Comparison of ENCODE assay signal across 7 cellular contexts in genomic region chr11:124762624-124763155, GRCh38. TPM values are rescaled to one million over a fixed set of nuclear protein-coding genes. Genes with fewer than 3 reads are reported as not detected.
DNase-seq lines count a peak whose midpoint lies in the region; ATAC-seq and TF ChIP-seq lines count a peak whose summit lies in the region.
"Had no signal": no experiment of that assay in that cellular context is flagged by ENCODE, and none has a peak within 500 bp of the region (broad histone marks: within the 10 kb centered on the region; RNA-seq: fewer than 3 reads in every experiment).

No MANE protein-coding gene starts in this region.

- DNase-seq in AG09309 (ENCODE audit: low read depth) (no peak), SJSA1 (ENCODE audit: low read depth in 1 of 2, low spot score in 2 of 2) (no peak), NCI-H510A treated with DMSO at 0.1 percent for 48 hours (lab: John Stamatoyannopoulos, UW) (no peak), NCI-H2081 treated with DMSO at 0.1 percent for 48 hours (lab: John Stamatoyannopoulos, UW) (no peak)

- H3K36me3 ChIP-seq in SJSA1, result 0 out of 2 replicates have a peak, but pooled peaks cover 3% of the 10 kb centered on the region

- no peak overlapping the region for H3K27ac ChIP-seq in SJSA1

- H3K4me1 ChIP-seq in SJSA1 (replicated peaks), result peaks cover 23% of the 10 kb centered on the region

- peak overlapping the region; percentile 47 for H3K4me3 ChIP-seq in AG09309 (ENCODE audit: control insufficient read depth, low read depth, low read length)
- peak overlapping the region; percentile 37 for H3K4me3 ChIP-seq in SJSA1
- peak overlapping the region; percentile 65 for H3K4me3 ChIP-seq in iPS-18c (ENCODE audit: insufficient read depth, low read depth, low read length)

- no peaks in the 10 kb centered on the region for H3K27me3 ChIP-seq in SJSA1 (replicated peaks)

- ATAC-seq in GM21576 (IDR thresholded peaks at IDR 0.05; ENCODE audit: unreplicated experiment), result peak; percentile 13

- H3K9me3 ChIP-seq in SJSA1 (replicated peaks) (no peaks in the 10 kb centered on the region), iPS-18c (ENCODE audit: control insufficient read depth, insufficient read depth, low read length) (no peaks in the 10 kb centered on the region)

- no peak for TF ChIP-seq CTCF in AG09309 (IDR thresholded peaks at IDR 0.05; ENCODE audit: control insufficient read depth, insufficient read depth, low read depth, low read length, missing control alignments)

RNA-seq across cellular contexts. Expression of gene ESAM, which starts 0.6 kb away (rescaled TPM):
- total RNA-seq in SJSA1 (2014; rRNA removed; shearing (Covaris generic)), result 0.18 TPM in 1 of 2 replicates, not detected in the other

RNA-seq across cellular contexts. Expression of gene VSIG2, which starts 10.6 kb away (rescaled TPM):
- not detected in 2 replicates for total RNA-seq in SJSA1 (2014; rRNA removed; shearing (Covaris generic))
- total RNA-seq: HT1080 had no signal

RNA-seq across cellular contexts. Expression of gene NRGN, which starts 22.9 kb away (rescaled TPM):
- 2.9 and 5.2 TPM in 2 replicates for total RNA-seq in SJSA1 (2014; rRNA removed; shearing (Covaris generic))

RNA-seq across cellular contexts. Expression of gene MSANTD2, which starts 37.5 kb away (rescaled TPM):
- 15.3 and 16.3 TPM in 2 replicates for total RNA-seq in SJSA1 (2014; rRNA removed; shearing (Covaris generic))
